32 cellular contexts compared by ENCODE assay signal in the genomic region with DNA sequence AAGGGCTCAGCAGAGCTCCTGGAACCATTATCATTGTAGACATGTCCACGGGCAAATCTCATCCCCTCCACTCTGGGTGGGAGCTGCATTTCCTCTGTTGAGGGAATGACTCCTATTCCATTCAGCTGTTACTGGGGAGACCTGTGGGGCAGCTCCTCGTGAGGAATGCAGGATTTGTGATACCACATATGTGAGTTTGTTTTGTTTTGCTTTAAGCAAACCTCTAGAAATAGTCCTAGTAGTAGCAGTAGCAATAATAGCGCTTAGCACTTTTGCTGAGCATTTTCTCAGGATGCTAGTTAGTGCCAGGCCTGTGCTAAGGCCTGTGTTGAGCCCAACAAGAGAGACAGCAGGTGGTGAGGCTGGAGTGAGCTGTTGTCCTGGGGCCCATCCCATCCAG. TPM values are rescaled to one million over a fixed set of nuclear protein-coding genes. Genes with fewer than 3 reads are reported as not detected.
"Had no signal": no experiment of that assay in that cellular context is flagged by ENCODE, and none has a peak within 500 bp of the region (broad histone marks: within the 10 kb centered on the region; RNA-seq: fewer than 3 reads in every experiment).

No MANE protein-coding gene starts in this region.

- H3K36me3 Mint-ChIP-seq: activated CD4-positive, alpha-beta memory T cell treated with anti-CD3 and anti-CD28 coated beads for 36 hours; activated naive CD4-positive, alpha-beta T cell treated with anti-CD3 and anti-CD28 coated beads, Interleukin-2, amount 50 U/mL, for 72 hours; mesothelial cell of epicardium; natural killer cell; neural progenitor cell had no signal

- H3K4me2 ChIP-seq: neural progenitor cell had no signal

- H3K4me3 Mint-ChIP-seq: activated CD4-positive, alpha-beta memory T cell treated with anti-CD3 and anti-CD28 coated beads for 36 hours; activated T-cell treated with anti-CD3 and anti-CD28 coated beads, Interleukin-2, amount 50 U/mL, for 4 hours; activated T-helper 17 cell treated with anti-CD3 and anti-CD28 coated beads, Interleukin-2, amount 50 U/mL, for 72 hours; mesothelial cell of epicardium; natural killer cell; neural progenitor cell; T-helper 17 cell had no signal

- H3K36me3 ChIP-seq: heart left ventricle, neural progenitor cell, right atrium auricular region, upper lobe of right lung, WERI-Rb-1 had no signal

- H3K4me1 Mint-ChIP-seq: activated T-helper 17 cell treated with anti-CD3 and anti-CD28 coated beads, Interleukin-2, amount 50 U/mL, for 72 hours had no signal

- DNase-seq: activated CD4-positive, alpha-beta memory T cell treated with anti-CD3 and anti-CD28 coated beads for 36 hours; activated CD4-positive, alpha-beta T cell treated with anti-CD3 and anti-CD28 coated beads for 48 hours; activated CD8-positive, alpha-beta memory T cell treated with anti-CD3 and anti-CD28 coated beads, Interleukin-2, amount 50 U/mL, for 4 hours; activated naive CD4-positive, alpha-beta T cell; activated T-cell treated with anti-CD3 and anti-CD28 coated beads, Interleukin-2, amount 50 U/mL, for 4 hours; aorta; body of pancreas; cerebellar nuclear complex; foreskin fibroblast; heart left ventricle; natural killer cell; stimulated activated CD4-positive, alpha-beta T cell treated with anti-CD3 and anti-CD28 coated beads, Interleukin-15, amount 100 ng/mL, for 24 hours; stimulated activated naive CD8-positive, alpha-beta T cell treated with anti-CD3 and anti-CD28 coated beads, Interleukin-15, Interleukin-2, amounts not matched to agents 100 U/mL and 50 U/mL, for 24 hours; T-helper 17 cell; T1000; upper lobe of right lung; WERI-Rb-1 had no signal

- H3K27me3 ChIP-seq: body of pancreas, right atrium auricular region had no signal

- H3K27ac ChIP-seq: body of pancreas, coronary artery, heart left ventricle, neural progenitor cell, right atrium auricular region, upper lobe of right lung, WERI-Rb-1 had no signal

- H3K4me1 ChIP-seq: body of pancreas, heart left ventricle, right atrium auricular region, upper lobe of right lung had no signal

- H3K4me3 ChIP-seq: body of pancreas, coronary artery, heart left ventricle, neural progenitor cell, right atrium auricular region, upper lobe of right lung had no signal

- H3K9me3 Mint-ChIP-seq: activated CD4-positive, alpha-beta memory T cell treated with anti-CD3 and anti-CD28 coated beads for 36 hours; activated naive CD4-positive, alpha-beta T cell treated with anti-CD3 and anti-CD28 coated beads, Interleukin-2, amount 50 U/mL, for 72 hours; activated T-cell treated with anti-CD3 and anti-CD28 coated beads, Interleukin-2, amount 50 U/mL, for 4 hours; activated T-helper 17 cell treated with anti-CD3 and anti-CD28 coated beads, Interleukin-2, amount 50 U/mL, for 72 hours; mesothelial cell of epicardium; natural killer cell; neural progenitor cell had no signal

- H2AFZ ChIP-seq: neural progenitor cell had no signal

- ATAC-seq: activated CD4-positive, CD25-positive, alpha-beta regulatory T cell treated with anti-CD3 and anti-CD28 coated beads, Interleukin-2, amount 50 U/mL, for 24 hours; activated naive CD4-positive, alpha-beta T cell treated with anti-CD3 and anti-CD28 coated beads, Interleukin-2, amount 50 U/mL, for 72 hours; activated T-cell treated with anti-CD3 and anti-CD28 coated beads, Interleukin-2, amount 50 U/mL, for 4 hours; activated T-helper 17 cell treated with anti-CD3 and anti-CD28 coated beads, Interleukin-2, amount 50 U/mL, for 72 hours; body of pancreas; esophagus mucosa; heart left ventricle; natural killer cell; stimulated activated naive CD8-positive, alpha-beta T cell treated with anti-CD3 and anti-CD28 coated beads, Interleukin-15, Interleukin-2, amounts not matched to agents 100 U/mL and 50 U/mL, for 24 hours; T-helper 17 cell; upper lobe of right lung had no signal

- H3K27ac Mint-ChIP-seq: activated CD4-positive, alpha-beta memory T cell treated with anti-CD3 and anti-CD28 coated beads for 36 hours; activated naive CD4-positive, alpha-beta T cell treated with anti-CD3 and anti-CD28 coated beads, Interleukin-2, amount 50 U/mL, for 72 hours; activated T-helper 17 cell treated with anti-CD3 and anti-CD28 coated beads, Interleukin-2, amount 50 U/mL, for 72 hours; mesothelial cell of epicardium; natural killer cell; neural progenitor cell; T-helper 17 cell had no signal

RNA-seq across cellular contexts. Expression of a gene that starts 10.8 kb away (rescaled TPM):
- total RNA-seq: activated CD4-positive, alpha-beta memory T cell treated with anti-CD3 and anti-CD28 coated beads for 36 hours; activated CD8-positive, alpha-beta memory T cell treated with anti-CD3 and anti-CD28 coated beads for 36 hours; activated T-cell treated with anti-CD3 and anti-CD28 coated beads, Interleukin-2, amount 50 U/mL, for 4 hours; activated T-helper 17 cell treated with anti-CD3 and anti-CD28 coated beads, Interleukin-2, amount 50 U/mL, for 72 hours; aorta; body of pancreas; endothelial cell of umbilical vein; esophagus mucosa; kidney epithelial cell; mesothelial cell of epicardium; omental fat pad; pulmonary artery endothelial cell; right atrium auricular region had no signal
- polyA plus RNA-seq: aorta, endothelial cell of umbilical vein had no signal

RNA-seq across cellular contexts. Expression of a gene that starts 55.0 kb away (rescaled TPM):
- total RNA-seq: activated CD4-positive, alpha-beta memory T cell treated with anti-CD3 and anti-CD28 coated beads for 36 hours; activated CD8-positive, alpha-beta memory T cell treated with anti-CD3 and anti-CD28 coated beads for 36 hours; activated naive CD4-positive, alpha-beta T cell treated with anti-CD3 and anti-CD28 coated beads, Interleukin-2, amount 50 U/mL, for 72 hours; activated T-cell treated with anti-CD3 and anti-CD28 coated beads, Interleukin-2, amount 50 U/mL, for 4 hours; activated T-helper 17 cell treated with anti-CD3 and anti-CD28 coated beads, Interleukin-2, amount 50 U/mL, for 72 hours; aorta; body of pancreas; endothelial cell of umbilical vein; esophagus mucosa; heart left ventricle; kidney epithelial cell; lower leg skin; natural killer cell; omental fat pad; pulmonary artery endothelial cell; right atrium auricular region; T-helper 17 cell; upper lobe of right lung had no signal
- polyA plus RNA-seq: adipose tissue, aorta, endothelial cell of umbilical vein, heart left ventricle had no signal
